In the genomic region with DNA sequence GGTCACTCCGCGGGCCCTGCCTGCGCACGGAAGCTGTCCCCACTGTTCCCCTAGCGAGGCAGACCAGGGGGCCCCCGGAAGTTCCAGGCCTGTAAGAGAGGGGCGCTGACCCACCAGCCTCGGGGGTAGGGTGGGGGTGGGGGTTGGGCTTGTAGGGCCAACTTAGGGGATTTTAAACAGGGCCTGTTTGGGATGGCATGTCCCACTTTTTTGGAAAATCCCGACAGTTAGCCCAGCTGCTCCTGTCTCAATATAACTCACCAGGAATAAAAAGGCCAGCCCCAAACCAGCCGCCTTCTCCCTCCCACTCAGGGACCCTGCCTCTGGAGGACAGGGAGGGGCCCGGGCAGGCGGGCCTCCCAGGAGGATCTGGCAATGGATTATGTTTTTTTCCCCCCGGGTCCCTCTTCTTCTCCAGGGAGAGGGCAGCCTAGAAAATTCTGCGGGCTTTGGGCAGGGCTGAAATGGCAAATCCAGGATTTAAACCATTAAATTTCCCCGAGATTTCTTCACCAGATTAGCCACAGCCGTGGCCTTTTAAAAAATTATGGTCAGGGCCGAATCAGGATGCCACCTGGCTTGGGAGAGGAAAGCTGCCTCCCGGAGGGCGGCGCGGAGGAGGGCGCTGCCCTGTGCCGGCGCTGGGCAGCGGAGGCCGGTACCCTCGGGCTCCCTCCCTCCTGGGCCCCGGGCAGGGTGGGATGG, we compare ENCODE assay signal across 12 cellular contexts. TPM values are rescaled to one million over a fixed set of nuclear protein-coding genes. Genes with fewer than 3 reads are reported as not detected.
DNase-seq lines count a peak whose midpoint lies in the region; ATAC-seq, FAIRE-seq and TF ChIP-seq lines count a peak whose summit lies in the region.
"Had no signal": no experiment of that assay in that cellular context is flagged by ENCODE, and none has a peak within 500 bp of the region (broad histone marks: within the 10 kb centered on the region; RNA-seq: fewer than 3 reads in every experiment).

No MANE protein-coding gene starts in this region.

- H3K4me1 Mint-ChIP-seq in astrocyte (ENCODE audit: low read depth, unreplicated experiment) = no peaks in the 10 kb centered on the region
- H3K4me1 Mint-ChIP-seq: activated CD4-positive, alpha-beta T cell treated with anti-CD3 and anti-CD28 coated beads, Interleukin-2, amount 10 ng/mL, durations not matched to agents 24 days and 14 days had no signal

- peak overlapping the region; percentile 62 for H3K4me3 Mint-ChIP-seq in astrocyte (ENCODE audit: unreplicated experiment)
- H3K4me3 Mint-ChIP-seq: activated CD4-positive, alpha-beta T cell treated with anti-CD3 and anti-CD28 coated beads, Interleukin-2, amount 10 ng/mL, durations not matched to agents 24 days and 14 days had no signal

- H3K27me3 ChIP-seq in astrocyte (ENCODE audit: insufficient read depth, low read length) = peaks cover 36% of the 10 kb centered on the region

- no peaks in the 10 kb centered on the region for H3K36me3 ChIP-seq in astrocyte (ENCODE audit: insufficient read depth, low read length)

- H3K27ac Mint-ChIP-seq in astrocyte (ENCODE audit: unreplicated experiment) = no peak overlapping the region
- H3K27ac Mint-ChIP-seq: activated CD4-positive, alpha-beta T cell treated with anti-CD3 and anti-CD28 coated beads, Interleukin-2, amount 10 ng/mL, durations not matched to agents 24 days and 14 days had no signal

- H3K4me2 ChIP-seq in astrocyte (ENCODE audit: low read length) = peak overlapping the region; percentile 84

- H3K27me3 Mint-ChIP-seq in astrocyte (ENCODE audit: low read depth, unreplicated experiment) = peaks cover 67% of the 10 kb centered on the region

- no peaks in the 10 kb centered on the region for H3K36me3 Mint-ChIP-seq in astrocyte (ENCODE audit: low read depth, unreplicated experiment)

- H3K9ac ChIP-seq in astrocyte (ENCODE audit: low read length) = no peak overlapping the region

- peaks cover 2% of the 10 kb centered on the region for H3K9me3 Mint-ChIP-seq in astrocyte (ENCODE audit: unreplicated experiment)
- H3K9me3 Mint-ChIP-seq: activated CD4-positive, alpha-beta T cell treated with anti-CD3 and anti-CD28 coated beads, Interleukin-2, amount 10 ng/mL, durations not matched to agents 24 days and 14 days had no signal

- H2AFZ ChIP-seq in astrocyte (ENCODE audit: low read depth, low read length) = no peak overlapping the region

- H3K27ac ChIP-seq in astrocyte (ENCODE audit: low read depth, low read length) = no peak overlapping the region

- TF ChIP-seq CTCF in astrocyte (IDR thresholded peaks at IDR 0.05; ENCODE audit: insufficient read depth, low read depth, low read length) = no peak

- no peak for FAIRE-seq in astrocyte (lab: Jason Lieb, UNC)
- FAIRE-seq: A204.1, islet of Langerhans had no signal

- no peak for ATAC-seq in GM18520 (IDR thresholded peaks at IDR 0.05; ENCODE audit: unreplicated experiment)
- ATAC-seq in GM21515 (IDR thresholded peaks at IDR 0.05; ENCODE audit: unreplicated experiment) = no peak
- no peak for ATAC-seq in HG02763 (IDR thresholded peaks at IDR 0.05; ENCODE audit: unreplicated experiment)

- H4K20me1 ChIP-seq in astrocyte (ENCODE audit: insufficient read depth, low read length) = no peaks in the 10 kb centered on the region

- no peak overlapping the region for H3K4me3 ChIP-seq in astrocyte (ENCODE audit: insufficient read depth, low read depth, low read length)

- DNase-seq in DMS53 (lab: John Stamatoyannopoulos, UW) = peak; percentile 71
- DNase-seq in DMS53 treated with DMSO at 0.1 percent for 48 hours (lab: John Stamatoyannopoulos, UW; ENCODE audit: unreplicated experiment) = no peak
- DNase-seq in astrocyte (ENCODE audit: low read depth) = no peak
- DNase-seq in inferior parietal cortex (ENCODE audit: extremely low spot score) = peak; percentile 22
- DNase-seq in stimulated activated CD8-positive, alpha-beta memory T cell treated with anti-CD3 and anti-CD28 coated beads, Interleukin-4, amount 100 ng/mL, for 48 hours = peak; percentile 20

- no peaks in the 10 kb centered on the region for H3K79me2 ChIP-seq in astrocyte (ENCODE audit: insufficient read depth, low read length)

- no peaks in the 10 kb centered on the region for H3K4me1 ChIP-seq in astrocyte (ENCODE audit: insufficient read depth, low read length)

- H3K9me3 ChIP-seq in astrocyte (ENCODE audit: insufficient read depth, low read depth, low read length) = no peaks in the 10 kb centered on the region

RNA-seq across cellular contexts. Expression of a gene that starts 1.0 kb away (rescaled TPM):
- 0.72 and 1.1 TPM in 2 replicates for total RNA-seq in astrocyte
- total RNA-seq: activated CD4-positive, alpha-beta T cell treated with anti-CD3 and anti-CD28 coated beads, Interleukin-2, amount 10 ng/mL, durations not matched to agents 24 days and 14 days; OCI-LY7 had no signal

Comparison
In these comparisons a context has a peak if more than half of its experiments do, and no peak if none do; other contexts are left out.
1. DNase-seq: peak in DMS53 (single experiment), inferior parietal cortex (single experiment) and stimulated activated CD8-positive, alpha-beta memory T cell treated with anti-CD3 and anti-CD28 coated beads, Interleukin-4, amount 100 ng/mL, for 48 hours (single experiment); none in DMS53 treated with DMSO at 0.1 percent for 48 hours (single experiment) and astrocyte (single experiment).